Comparison of ENCODE assay signal across 20 cellular contexts in the genomic region with DNA sequence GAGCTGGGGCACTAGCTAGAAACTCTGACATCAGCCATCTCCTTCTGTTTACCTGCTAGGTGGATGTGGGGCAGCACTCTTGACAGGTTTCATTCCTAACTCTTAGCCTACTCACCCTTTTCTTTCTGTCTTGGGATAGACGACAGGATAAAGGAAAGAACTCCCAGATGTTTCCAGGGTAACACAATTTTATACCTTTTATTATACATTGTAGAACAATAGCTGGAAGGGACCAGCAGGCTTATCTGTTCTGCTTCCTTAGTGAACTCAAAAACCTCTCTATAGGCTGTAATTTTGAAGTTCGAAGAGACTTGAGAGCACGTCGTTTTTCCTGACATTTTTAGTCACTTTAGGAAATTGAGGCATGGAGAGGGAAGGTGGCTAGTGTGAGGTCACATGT. TPM values are rescaled to one million over a fixed set of nuclear protein-coding genes. Genes with fewer than 3 reads are reported as not detected.
A peak's percentile ranks its signal among the peaks of the same experiment; 100 is the strongest.
DNase-seq lines count a peak whose midpoint lies in the region; ATAC-seq and TF ChIP-seq lines count a peak whose summit lies in the region.
"Had no signal": no experiment of that assay in that cellular context is flagged by ENCODE, and none has a peak within 500 bp of the region (broad histone marks: within the 10 kb centered on the region; RNA-seq: fewer than 3 reads in every experiment).

No MANE protein-coding gene starts in this region.

- ATAC-seq in T-helper 17 cell (no peak), left lobe of liver (peak; percentile 31)
- ATAC-seq in stimulated activated effector memory CD8-positive, alpha-beta T cell treated with anti-CD3 and anti-CD28 coated beads, Interleukin-12 subunit alpha, Interleukin-12 subunit beta, amount 100 ng/mL, for 72 hours = no peak
- ATAC-seq: naive thymus-derived CD4-positive, alpha-beta T cell; SK-N-SH treated with all-trans-retinoic acid at 6 μM for 48 hours had no signal

- TF ChIP-seq CTCF in smooth muscle cell (IDR thresholded peaks at IDR 0.05; ENCODE audit: borderline replicate concordance, insufficient read depth, poor library complexity, severe bottlenecking) = no peak

- H3K27me3 ChIP-seq in smooth muscle cell (ENCODE audit: low read depth) = no peaks in the 10 kb centered on the region

- peaks cover 4% of the 10 kb centered on the region for H3F3A ChIP-seq in smooth muscle cell (ENCODE audit: low read depth)

- H3K27me3 Mint-ChIP-seq in activated CD4-positive, alpha-beta T cell treated with anti-CD3 and anti-CD28 coated beads, Interleukin-2, amount 10 ng/mL, durations not matched to agents 24 days and 14 days = no peaks in the 10 kb centered on the region
- H3K27me3 Mint-ChIP-seq in activated CD4-positive, alpha-beta T cell treated with anti-CD3 and anti-CD28 coated beads, Interleukin-2, amount 10 ng/mL, durations not matched to agents 7 days and 5 days = no peaks in the 10 kb centered on the region
- H3K27me3 Mint-ChIP-seq in T-helper 17 cell = no peaks in the 10 kb centered on the region
- H3K27me3 Mint-ChIP-seq: activated B cell treated with CpG ODN at 0.5 μM for 24 hours; B cell; naive thymus-derived CD4-positive, alpha-beta T cell had no signal

- H3K4me1 ChIP-seq in smooth muscle cell (ENCODE audit: low read depth) = no peaks in the 10 kb centered on the region
- H3K4me1 ChIP-seq: prostate gland had no signal

- peak overlapping the region; percentile 34 for H3K27ac Mint-ChIP-seq in activated CD4-positive, alpha-beta T cell treated with anti-CD3 and anti-CD28 coated beads, Interleukin-2, amount 10 ng/mL, durations not matched to agents 24 days and 14 days
- H3K27ac Mint-ChIP-seq in activated CD4-positive, alpha-beta T cell treated with anti-CD3 and anti-CD28 coated beads, Interleukin-2, amount 10 ng/mL, durations not matched to agents 7 days and 5 days = no peak overlapping the region
- peak overlapping the region; percentile 72 for H3K27ac Mint-ChIP-seq in T-helper 17 cell
- peak overlapping the region; percentile 14 for H3K27ac Mint-ChIP-seq in stimulated activated effector memory CD8-positive, alpha-beta T cell treated with anti-CD3 and anti-CD28 coated beads, Interleukin-12 subunit alpha, Interleukin-12 subunit beta, amount 100 ng/mL, for 72 hours
- H3K27ac Mint-ChIP-seq: activated B cell treated with CpG ODN at 0.5 μM for 24 hours, B cell had no signal

- WGBS in smooth muscle cell (ENCODE audit: low lambda C conversion rate) = 97% methylated on average over 4 of the region's 4 CpGs

- peaks cover 90% of the 10 kb centered on the region for H4K20me1 ChIP-seq in smooth muscle cell (ENCODE audit: low read depth)

- H3K4me2 ChIP-seq in smooth muscle cell = no peak overlapping the region

- no peaks in the 10 kb centered on the region for H3K9me3 ChIP-seq in T-helper 17 cell (ENCODE audit: control insufficient read depth, low read length, poor library complexity, severe bottlenecking)
- no peaks in the 10 kb centered on the region for H3K9me3 ChIP-seq in smooth muscle cell (replicated peaks; ENCODE audit: low read depth)
- H3K9me3 ChIP-seq: prostate gland had no signal

- H3K4me1 Mint-ChIP-seq in activated CD4-positive, alpha-beta T cell treated with anti-CD3 and anti-CD28 coated beads, Interleukin-2, amount 10 ng/mL, durations not matched to agents 24 days and 14 days = peaks cover 11% of the 10 kb centered on the region
- peaks cover 11% of the 10 kb centered on the region for H3K4me1 Mint-ChIP-seq in activated CD4-positive, alpha-beta T cell treated with anti-CD3 and anti-CD28 coated beads, Interleukin-2, amount 10 ng/mL, durations not matched to agents 7 days and 5 days
- H3K4me1 Mint-ChIP-seq in T-helper 17 cell = peaks cover 25% of the 10 kb centered on the region
- peaks cover 29% of the 10 kb centered on the region for H3K4me1 Mint-ChIP-seq in stimulated activated effector memory CD8-positive, alpha-beta T cell treated with anti-CD3 and anti-CD28 coated beads, Interleukin-12 subunit alpha, Interleukin-12 subunit beta, amount 100 ng/mL, for 72 hours
- H3K4me1 Mint-ChIP-seq: activated B cell treated with CpG ODN at 0.5 μM for 24 hours had no signal

- POLR2A ChIA-PET in activated CD4-positive, alpha-beta T cell treated with anti-CD3 and anti-CD28 coated beads, Interleukin-2, amount 10 ng/mL, durations not matched to agents 7 days and 5 days (lab: Charles Lee) = no interaction called here
- POLR2A ChIA-PET in HEK293T (lab: Yijun Ruan, JAX) = interaction anchor here (0.9 to 1.3 kb wide), 3 partner anchors 9 to 13 kb away, joined by 3 read pairs; partner anchors contain the start of gene SPTAN1

- H3K9ac ChIP-seq in smooth muscle cell (ENCODE audit: low read depth) = no peak overlapping the region

- H3K79me2 ChIP-seq in smooth muscle cell (ENCODE audit: low read depth) = peaks cover 71% of the 10 kb centered on the region

- H3K4me3 ChIP-seq in smooth muscle cell = no peak overlapping the region
- H3K4me3 ChIP-seq: prostate gland had no signal

- no peak overlapping the region for H3K4me3 Mint-ChIP-seq in activated CD4-positive, alpha-beta T cell treated with anti-CD3 and anti-CD28 coated beads, Interleukin-2, amount 10 ng/mL, durations not matched to agents 24 days and 14 days
- H3K4me3 Mint-ChIP-seq in activated CD4-positive, alpha-beta T cell treated with anti-CD3 and anti-CD28 coated beads, Interleukin-2, amount 10 ng/mL, durations not matched to agents 7 days and 5 days = no peak overlapping the region
- H3K4me3 Mint-ChIP-seq in T-helper 17 cell = no peak overlapping the region
- no peak overlapping the region for H3K4me3 Mint-ChIP-seq in stimulated activated effector memory CD8-positive, alpha-beta T cell treated with anti-CD3 and anti-CD28 coated beads, Interleukin-12 subunit alpha, Interleukin-12 subunit beta, amount 100 ng/mL, for 72 hours
- H3K4me3 Mint-ChIP-seq: activated B cell treated with CpG ODN at 0.5 μM for 24 hours; B cell; naive thymus-derived CD4-positive, alpha-beta T cell had no signal

- H2AFZ ChIP-seq in smooth muscle cell (ENCODE audit: low read depth) = no peak overlapping the region

- DNase-seq in activated CD4-positive, alpha-beta T cell treated with anti-CD3 and anti-CD28 coated beads, Interleukin-2, amount 10 ng/mL, durations not matched to agents 24 days and 14 days = no peak
- no peak for DNase-seq in activated CD4-positive, alpha-beta T cell treated with anti-CD3 and anti-CD28 coated beads, Interleukin-2, amount 10 ng/mL, durations not matched to agents 7 days and 5 days
- DNase-seq in T-helper 17 cell (no peak), left lobe of liver (ENCODE audit: low spot score) (no peak), smooth muscle cell (lab: John Stamatoyannopoulos, UW; ENCODE audit: unreplicated experiment) (no peak), HEK293T (ENCODE audit: extremely low spot score) (no peak), HUDEP-2 (lab: John Stamatoyannopoulos, UW; ENCODE audit: unreplicated experiment in 76 of 76) (no peak)
- no peak for DNase-seq in stimulated activated effector memory CD8-positive, alpha-beta T cell treated with anti-CD3 and anti-CD28 coated beads, Interleukin-12 subunit alpha, Interleukin-12 subunit beta, amount 100 ng/mL, for 72 hours (ENCODE audit: low spot score in 2 of 2)
- DNase-seq: activated B cell treated with CpG ODN at 0.5 μM for 24 hours; amygdala; cerebellar nuclear complex; effector memory CD4-positive, alpha-beta T cell; naive thymus-derived CD4-positive, alpha-beta T cell; NCI-H1930; NCI-H446; T-helper 9 cell had no signal

- CTCF ChIA-PET in activated CD4-positive, alpha-beta T cell treated with anti-CD3 and anti-CD28 coated beads, Interleukin-2, amount 10 ng/mL, durations not matched to agents 7 days and 5 days (lab: Charles Lee) = interaction anchor here (1.0 kb wide), 1 partner anchor 154 kb away, joined by 3 read pairs; no protein-coding TSS in a partner anchor
- CTCF ChIA-PET in HEK293T (lab: Yijun Ruan, JAX) = no interaction called here

- no peaks in the 10 kb centered on the region for H3K9me3 Mint-ChIP-seq in activated CD4-positive, alpha-beta T cell treated with anti-CD3 and anti-CD28 coated beads, Interleukin-2, amount 10 ng/mL, durations not matched to agents 24 days and 14 days
- no peaks in the 10 kb centered on the region for H3K9me3 Mint-ChIP-seq in activated CD4-positive, alpha-beta T cell treated with anti-CD3 and anti-CD28 coated beads, Interleukin-2, amount 10 ng/mL, durations not matched to agents 7 days and 5 days
- no peaks in the 10 kb centered on the region for H3K9me3 Mint-ChIP-seq in stimulated activated effector memory CD8-positive, alpha-beta T cell treated with anti-CD3 and anti-CD28 coated beads, Interleukin-12 subunit alpha, Interleukin-12 subunit beta, amount 100 ng/mL, for 72 hours
- H3K9me3 Mint-ChIP-seq: activated B cell treated with CpG ODN at 0.5 μM for 24 hours; naive thymus-derived CD4-positive, alpha-beta T cell had no signal

- no peak overlapping the region for H3K27ac ChIP-seq in smooth muscle cell (ENCODE audit: low read depth)
- H3K27ac ChIP-seq: 22Rv1, prostate gland had no signal

- intact Hi-C loops in activated CD4-positive, alpha-beta T cell treated with anti-CD3 and anti-CD28 coated beads, Interleukin-2, amount 10 ng/mL, durations not matched to agents 24 days and 14 days (cut with micrococcal nuclease) = no loop called here

- H3K36me3 ChIP-seq in smooth muscle cell (ENCODE audit: low read depth) = peaks cover 26% of the 10 kb centered on the region

- peaks cover 47% of the 10 kb centered on the region for H3K36me3 Mint-ChIP-seq in activated CD4-positive, alpha-beta T cell treated with anti-CD3 and anti-CD28 coated beads, Interleukin-2, amount 10 ng/mL, durations not matched to agents 24 days and 14 days (ENCODE audit: low read depth)
- H3K36me3 Mint-ChIP-seq in activated CD4-positive, alpha-beta T cell treated with anti-CD3 and anti-CD28 coated beads, Interleukin-2, amount 10 ng/mL, durations not matched to agents 7 days and 5 days (ENCODE audit: low read depth) = peaks cover 38% of the 10 kb centered on the region
- H3K36me3 Mint-ChIP-seq in T-helper 17 cell (ENCODE audit: low read depth) = peaks cover 7% of the 10 kb centered on the region
- peaks cover 81% of the 10 kb centered on the region for H3K36me3 Mint-ChIP-seq in stimulated activated effector memory CD8-positive, alpha-beta T cell treated with anti-CD3 and anti-CD28 coated beads, Interleukin-12 subunit alpha, Interleukin-12 subunit beta, amount 100 ng/mL, for 72 hours

TF ChIP-seq in HEK293T, 16 proteins besides CTCF, POLR2A, EP300 and RAD21 (continues in another document):
- TF ChIP-seq CTBP1 (IDR thresholded peaks at IDR 0.05; ENCODE audit: borderline replicate concordance) (no peak), ARNT (IDR thresholded peaks at IDR 0.05) (no peak), TARDBP (IDR thresholded peaks at IDR 0.05) (no peak), SP1 (IDR thresholded peaks at IDR 0.05) (no peak), NFRKB (IDR thresholded peaks at IDR 0.05) (no peak), FOXA1 (IDR thresholded peaks at IDR 0.05) (no peak)

RNA-seq across cellular contexts. Expression of gene SPTAN1, which starts 13.2 kb away (rescaled TPM):
- 240 and 249 TPM in 2 replicates for total RNA-seq in activated CD4-positive, alpha-beta T cell treated with anti-CD3 and anti-CD28 coated beads, Interleukin-2, amount 10 ng/mL, durations not matched to agents 24 days and 14 days
- total RNA-seq in activated CD4-positive, alpha-beta T cell treated with anti-CD3 and anti-CD28 coated beads, Interleukin-2, amount 10 ng/mL, durations not matched to agents 7 days and 5 days = 100 to 1,000 TPM; 338 to 383 TPM
- total RNA-seq in T-helper 17 cell (100 to 1,000 TPM; 734 to 740 TPM), left lobe of liver (75.7 TPM), smooth muscle cell (143 and 145 TPM in 2 replicates)
- 84.9 and 115 TPM in 2 replicates for polyA plus RNA-seq in smooth muscle cell
